In genomic region chr10:58239561-58240169, GRCh38 we compare ENCODE assay signal across 1 cellular context.
TF ChIP-seq lines count a peak whose summit lies in the region.

No MANE protein-coding gene starts in this region.

TF ChIP-seq in GM12878, 131 proteins besides CTCF, POLR2A, EP300 and RAD21 (continued from another document):
- TF ChIP-seq SPI1 (IDR thresholded peaks at IDR 0.05; ENCODE audit: borderline replicate concordance, insufficient read depth, low read depth, low read length) (no peak), MTA2 (IDR thresholded peaks at IDR 0.05; ENCODE audit: low read depth) (no peak), E2F8 (IDR thresholded peaks at IDR 0.05; ENCODE audit: low read depth, partially characterized antibody) (no peak), KLF5 (IDR thresholded peaks at IDR 0.05; ENCODE audit: partially characterized antibody) (no peak), EED (IDR thresholded peaks at IDR 0.05; ENCODE audit: low read depth) (no peak), CBX5 (IDR thresholded peaks at IDR 0.05; ENCODE audit: low read depth) (no peak), IRF5 (IDR thresholded peaks at IDR 0.05; ENCODE audit: borderline replicate concordance) (no peak), JUNB (IDR thresholded peaks at IDR 0.05) (no peak), ZNF207 (IDR thresholded peaks at IDR 0.05; ENCODE audit: borderline replicate concordance) (no peak), RELA (IDR thresholded peaks at IDR 0.05; ENCODE audit: borderline replicate concordance, partially characterized antibody) (no peak), PAX8 (IDR thresholded peaks at IDR 0.05) (no peak), TCF7 (IDR thresholded peaks at IDR 0.05; ENCODE audit: borderline replicate concordance) (no peak)
